ENCODE assay signal across 12 cellular contexts in the genomic region with DNA sequence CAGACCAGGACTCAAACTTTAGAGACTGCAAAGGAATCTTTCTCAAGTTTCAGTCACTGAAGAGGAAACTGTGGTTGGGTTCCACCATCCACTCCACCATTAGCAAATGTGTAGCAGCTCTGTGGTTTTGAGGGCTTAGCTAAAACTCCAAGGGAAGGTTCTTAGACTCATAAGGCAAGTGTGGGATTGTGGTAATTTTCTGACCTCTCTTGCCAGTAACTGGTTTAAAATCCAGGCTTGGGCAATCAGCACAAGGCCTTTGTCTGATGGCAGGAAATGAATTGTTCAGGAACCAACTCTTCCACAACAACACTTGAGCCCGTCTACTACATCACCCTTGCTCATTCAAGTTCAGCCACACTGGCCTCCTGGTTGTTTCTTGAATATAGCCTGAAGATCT.
DNase-seq lines count a peak whose midpoint lies in the region; ATAC-seq and TF ChIP-seq lines count a peak whose summit lies in the region.
"Had no signal": no experiment of that assay in that cellular context is flagged by ENCODE, and none has a peak within 500 bp of the region (broad histone marks: within the 10 kb centered on the region; RNA-seq: fewer than 3 reads in every experiment).

No MANE protein-coding gene starts in this region.

- H3K27ac ChIP-seq in DND-41 (ENCODE audit: low read length): no peak overlapping the region
- H3K27ac ChIP-seq in coronary artery: no peak overlapping the region
- H3K27ac ChIP-seq: vagina had no signal

- DNase-seq in DND-41 (peak; percentile 47), HCEC 1CT (peak; percentile 41), MV-4-11 (lab: John Stamatoyannopoulos, UW) (peak; percentile 100), epithelial cell of esophagus (ENCODE audit: low read depth) (peak; percentile 27), progenitor cell of endocrine pancreas (ENCODE audit: low spot score, unreplicated experiment) (no peak), anterior cingulate cortex (lab: John Stamatoyannopoulos, UW) (no peak), coronary artery (ENCODE audit: low spot score) (no peak)
- DNase-seq: activated T-cell treated with anti-CD3 and anti-CD28 coated beads, Interleukin-2, amount 50 U/mL, for 4 hours; NCI-H2081; SK-N-SH had no signal

- no peak overlapping the region for H3K27ac Mint-ChIP-seq in progenitor cell of endocrine pancreas

- no peak overlapping the region for H3K4me3 ChIP-seq in DND-41 (ENCODE audit: low read depth in 1 of 2, low read length in 2 of 2)
- no peak overlapping the region for H3K4me3 ChIP-seq in epithelial cell of esophagus (ENCODE audit: low read length)
- H3K4me3 ChIP-seq in coronary artery: no peak overlapping the region
- H3K4me3 ChIP-seq: vagina had no signal

- H3K4me1 Mint-ChIP-seq in progenitor cell of endocrine pancreas (ENCODE audit: low read depth): peaks cover 2% of the 10 kb centered on the region

- no peaks in the 10 kb centered on the region for H3K36me3 ChIP-seq in DND-41 (ENCODE audit: insufficient read depth, low read length)
- H3K36me3 ChIP-seq: vagina had no signal

- no peaks in the 10 kb centered on the region for H4K20me1 ChIP-seq in DND-41 (ENCODE audit: insufficient read depth, low read length)

- peaks cover 11% of the 10 kb centered on the region for H3K4me1 ChIP-seq in DND-41 (ENCODE audit: insufficient read depth, low read length)
- H3K4me1 ChIP-seq: vagina had no signal

- no peaks in the 10 kb centered on the region for H3K9me3 Mint-ChIP-seq in progenitor cell of endocrine pancreas (ENCODE audit: low read depth)
- H3K9me3 Mint-ChIP-seq: activated T-cell treated with anti-CD3 and anti-CD28 coated beads, Interleukin-2, amount 50 U/mL, for 4 hours had no signal

- H3K27me3 ChIP-seq in DND-41 (ENCODE audit: insufficient read depth, low read length, poor library complexity): no peaks in the 10 kb centered on the region
- H3K27me3 ChIP-seq: vagina had no signal

- H3K4me3 Mint-ChIP-seq in progenitor cell of endocrine pancreas (ENCODE audit: low read depth): no peak overlapping the region
- H3K4me3 Mint-ChIP-seq: activated T-cell treated with anti-CD3 and anti-CD28 coated beads, Interleukin-2, amount 50 U/mL, for 4 hours had no signal

- no peak overlapping the region for H3K9ac ChIP-seq in DND-41 (ENCODE audit: low read depth, low read length)
- H3K9ac ChIP-seq: SK-N-SH had no signal

- TF ChIP-seq CTCF in DND-41 (IDR thresholded peaks at IDR 0.05; ENCODE audit: borderline replicate concordance, extremely low read depth, low read length, poor library complexity, severe bottlenecking) (no peak), epithelial cell of esophagus (IDR thresholded peaks at IDR 0.05; ENCODE audit: insufficient read depth, low read depth, low read length, missing control alignments) (no peak), progenitor cell of endocrine pancreas (IDR thresholded peaks at IDR 0.05; ENCODE audit: unreplicated experiment) (no peak), coronary artery (IDR thresholded peaks at IDR 0.05) (no peak)

- peak; percentile 93 for ATAC-seq in DND-41 (ENCODE audit: insufficient read depth, low read depth)
- no peak for ATAC-seq in HG02798 (IDR thresholded peaks at IDR 0.05; ENCODE audit: poor library complexity, unreplicated experiment)
- ATAC-seq: activated T-cell treated with anti-CD3 and anti-CD28 coated beads, Interleukin-2, amount 50 U/mL, for 4 hours had no signal

- H3K27me3 Mint-ChIP-seq in progenitor cell of endocrine pancreas: no peaks in the 10 kb centered on the region

- H2AFZ ChIP-seq in DND-41 (ENCODE audit: low read depth, low read length): no peak overlapping the region

- H3K79me2 ChIP-seq in DND-41 (ENCODE audit: insufficient read depth, low read length): no peaks in the 10 kb centered on the region

- H3K4me2 ChIP-seq in DND-41 (ENCODE audit: insufficient read depth, low read length): no peak overlapping the region
- H3K4me2 ChIP-seq: SK-N-SH had no signal

- no peaks in the 10 kb centered on the region for H3K9me3 ChIP-seq in DND-41 (ENCODE audit: insufficient read depth, low read length, severe bottlenecking)
- H3K9me3 ChIP-seq: SK-N-SH, vagina had no signal

- H3K36me3 Mint-ChIP-seq in progenitor cell of endocrine pancreas (ENCODE audit: insufficient read depth): no peaks in the 10 kb centered on the region

Comparison
In these comparisons a context has a peak if more than half of its experiments do, and no peak if none do; other contexts are left out.
1. DNase-seq: peak in DND-41 (single experiment), HCEC 1CT (single experiment), MV-4-11 (single experiment) and epithelial cell of esophagus (single experiment); none in progenitor cell of endocrine pancreas (single experiment), anterior cingulate cortex (0 of 58) and coronary artery (single experiment).